Comparison of ENCODE assay signal across 11 cellular contexts in genomic region chr15:39594056-39594763, GRCh38. TPM values are rescaled to one million over a fixed set of nuclear protein-coding genes. Genes with fewer than 3 reads are reported as not detected.
DNase-seq lines count a peak whose midpoint lies in the region; ATAC-seq and TF ChIP-seq lines count a peak whose summit lies in the region.
"Had no signal": no experiment of that assay in that cellular context is flagged by ENCODE, and none has a peak within 500 bp of the region (broad histone marks: within the 10 kb centered on the region; RNA-seq: fewer than 3 reads in every experiment).

No MANE protein-coding gene starts in this region.

- WGBS in esophagus muscularis mucosa = 78% methylated on average over 8 of the region's 8 CpGs
- 90% methylated on average over 8 of the region's 8 CpGs for WGBS in smooth muscle cell (ENCODE audit: low lambda C conversion rate)

- H3K9me3 ChIP-seq in esophagus muscularis mucosa (no peaks in the 10 kb centered on the region), smooth muscle cell (replicated peaks; ENCODE audit: low read depth) (no peaks in the 10 kb centered on the region)
- H3K9me3 ChIP-seq: right atrium auricular region had no signal

- no peaks in the 10 kb centered on the region for H3K9me3 Mint-ChIP-seq in activated T-cell treated with anti-CD3 and anti-CD28 coated beads, Interleukin-2, amount 50 U/mL, for 4 hours

- H3K9ac ChIP-seq in smooth muscle cell (ENCODE audit: low read depth) = no peak overlapping the region

- H2AFZ ChIP-seq in smooth muscle cell (ENCODE audit: low read depth) = no peak overlapping the region

- intact Hi-C loops in esophagus muscularis mucosa (cut with DNase I) = no loop called here

- TF ChIP-seq POLR2A in esophagus muscularis mucosa (IDR thresholded peaks at IDR 0.05; ENCODE audit: low read depth) = no peak

- no peaks in the 10 kb centered on the region for H3K79me2 ChIP-seq in smooth muscle cell (ENCODE audit: low read depth)

- no peak for DNase-seq in activated T-cell treated with anti-CD3 and anti-CD28 coated beads, Interleukin-2, amount 50 U/mL, for 4 hours
- no peak for DNase-seq in activated T-cell treated with anti-CD3 and anti-CD28 coated beads, Interleukin-2, amount 50 U/mL, for 1 hour
- DNase-seq in esophagus muscularis mucosa (ENCODE audit: extremely low spot score) = no peak
- no peak for DNase-seq in smooth muscle cell (lab: John Stamatoyannopoulos, UW; ENCODE audit: unreplicated experiment)
- no peak for DNase-seq in NCI-H187 treated with DMSO at 0.1 percent for 48 hours (lab: John Stamatoyannopoulos, UW)
- DNase-seq: anterior cingulate cortex had no signal

- peak; percentile 23 to 35 for ATAC-seq in activated T-cell treated with anti-CD3 and anti-CD28 coated beads, Interleukin-2, amount 50 U/mL, for 4 hours
- ATAC-seq in HG02798 (IDR thresholded peaks at IDR 0.05; ENCODE audit: poor library complexity, unreplicated experiment) = no peak
- no peak for ATAC-seq in GM21360 (IDR thresholded peaks at IDR 0.05; ENCODE audit: unreplicated experiment)
- ATAC-seq: Panc1 had no signal

- peaks cover 52 to 78% (median 74%) of the 10 kb centered on the region in 4 donors for H3K36me3 ChIP-seq in esophagus muscularis mucosa
- peaks cover 63% of the 10 kb centered on the region for H3K36me3 ChIP-seq in smooth muscle cell (ENCODE audit: low read depth)

- H3F3A ChIP-seq in smooth muscle cell (ENCODE audit: low read depth) = peaks cover 81% of the 10 kb centered on the region

- no peaks in the 10 kb centered on the region for H3K27me3 Mint-ChIP-seq in activated T-cell treated with anti-CD3 and anti-CD28 coated beads, Interleukin-2, amount 50 U/mL, for 4 hours (ENCODE audit: low read depth)

- no peak overlapping the region for H3K4me3 Mint-ChIP-seq in activated T-cell treated with anti-CD3 and anti-CD28 coated beads, Interleukin-2, amount 50 U/mL, for 4 hours

- peaks cover 77% of the 10 kb centered on the region for H4K20me1 ChIP-seq in smooth muscle cell (ENCODE audit: low read depth)

- peaks cover 0 to 85% (median 73%) of the 10 kb centered on the region in 4 donors for H3K4me1 ChIP-seq in esophagus muscularis mucosa
- H3K4me1 ChIP-seq in smooth muscle cell (ENCODE audit: low read depth) = peaks cover 4% of the 10 kb centered on the region
- H3K4me1 ChIP-seq: right atrium auricular region had no signal

- no peak overlapping the region for H3K4me2 ChIP-seq in smooth muscle cell

- peaks cover 6% of the 10 kb centered on the region for H3K4me1 Mint-ChIP-seq in activated T-cell treated with anti-CD3 and anti-CD28 coated beads, Interleukin-2, amount 50 U/mL, for 4 hours (ENCODE audit: low read depth)

- H3K27me3 ChIP-seq in esophagus muscularis mucosa (no peaks in the 10 kb centered on the region), smooth muscle cell (ENCODE audit: low read depth) (no peaks in the 10 kb centered on the region)
- H3K27me3 ChIP-seq: right atrium auricular region had no signal

- peaks cover 3% of the 10 kb centered on the region for H3K36me3 Mint-ChIP-seq in activated T-cell treated with anti-CD3 and anti-CD28 coated beads, Interleukin-2, amount 50 U/mL, for 4 hours (ENCODE audit: insufficient read depth)

- TF ChIP-seq EP300 in esophagus muscularis mucosa (IDR thresholded peaks at IDR 0.05) = no peak

- TF ChIP-seq CTCF in VCaP (conservative IDR thresholded peaks at IDR 0.05) (no peak), esophagus muscularis mucosa (IDR thresholded peaks at IDR 0.05) (no peak), smooth muscle cell (IDR thresholded peaks at IDR 0.05; ENCODE audit: borderline replicate concordance, insufficient read depth, poor library complexity, severe bottlenecking) (no peak)

- no peak overlapping the region for H3K4me3 ChIP-seq in esophagus muscularis mucosa
- no peak overlapping the region for H3K4me3 ChIP-seq in smooth muscle cell
- H3K4me3 ChIP-seq: right atrium auricular region had no signal

- H3K27ac ChIP-seq in VCaP (peak overlapping the region; percentile 65), esophagus muscularis mucosa (replicated peaks in 1 of 4) (peak overlapping the region; percentile 20 to 87 (median 38)), smooth muscle cell (ENCODE audit: low read depth) (peak overlapping the region; percentile 51)
- H3K27ac ChIP-seq: right atrium auricular region had no signal

RNA-seq across cellular contexts. Expression of gene THBS1, which starts 13.3 kb away (rescaled TPM):
- 1 to 10 TPM; 1.3 to 2.8 (median 2.0) TPM for total RNA-seq in activated T-cell treated with anti-CD3 and anti-CD28 coated beads, Interleukin-2, amount 50 U/mL, for 4 hours
- 1,000 to 10,000 TPM in 1 of 4 donors, 100 to 1,000 TPM in 3; 188 to 4,072 (median 270) TPM for total RNA-seq in esophagus muscularis mucosa
- 648 and 662 TPM in 2 replicates for total RNA-seq in smooth muscle cell
- 203 and 264 TPM in 2 replicates for polyA plus RNA-seq in smooth muscle cell

Comparison
In these comparisons a context has a peak if more than half of its experiments do, and no peak if none do; other contexts are left out.
1. ATAC-seq: peak in activated T-cell treated with anti-CD3 and anti-CD28 coated beads, Interleukin-2, amount 50 U/mL, for 4 hours (2 of 2); none in HG02798 (single experiment) and GM21360 (single experiment).
2. RNA of gene THBS1, which starts 13.3 kb away (total RNA-seq): 648 to 662 TPM in smooth muscle cell and 188 to 4,072 TPM in esophagus muscularis mucosa; 1.3 to 2.8 TPM in activated T-cell treated with anti-CD3 and anti-CD28 coated beads, Interleukin-2, amount 50 U/mL, for 4 hours; every median in the first group is over 10 times any median in the second.
3. Peak in every context shown above with its lines, with median percentiles within 50 percentile points of each other: H3K27ac ChIP-seq.